ENCODE assay signal across 1 cellular context in genomic region chr3:155605571-155605970, GRCh38.
A peak's percentile ranks its signal among the peaks of the same experiment; 100 is the strongest.
TF ChIP-seq lines count a peak whose summit lies in the region.

No MANE protein-coding gene starts in this region.

TF ChIP-seq in HepG2, 621 proteins besides CTCF, POLR2A, EP300 and RAD21 (continues in another document):
- TF ChIP-seq ZNF782 (CRISPR knock-in tag; IDR thresholded peaks at IDR 0.05; ENCODE audit: borderline replicate concordance): no peak
- peak; percentile 32; the same call in 1 of the 2 replicates for TF ChIP-seq TFDP2 (CRISPR knock-in tag; IDR thresholded peaks at IDR 0.05)
- no peak for TF ChIP-seq ZNF101 (CRISPR knock-in tag; IDR thresholded peaks at IDR 0.05; ENCODE audit: borderline replicate concordance, low read depth)
- no peak for TF ChIP-seq PAWR (CRISPR knock-in tag; IDR thresholded peaks at IDR 0.05; ENCODE audit: borderline replicate concordance)
- TF ChIP-seq ZNF282 (IDR thresholded peaks at IDR 0.05; ENCODE audit: partially characterized antibody): no peak
- TF ChIP-seq KDM3A (CRISPR knock-in tag; IDR thresholded peaks at IDR 0.05; ENCODE audit: low read depth): peak; percentile 50; the same call in 1 of the 2 replicates
- TF ChIP-seq, protein P1, sequence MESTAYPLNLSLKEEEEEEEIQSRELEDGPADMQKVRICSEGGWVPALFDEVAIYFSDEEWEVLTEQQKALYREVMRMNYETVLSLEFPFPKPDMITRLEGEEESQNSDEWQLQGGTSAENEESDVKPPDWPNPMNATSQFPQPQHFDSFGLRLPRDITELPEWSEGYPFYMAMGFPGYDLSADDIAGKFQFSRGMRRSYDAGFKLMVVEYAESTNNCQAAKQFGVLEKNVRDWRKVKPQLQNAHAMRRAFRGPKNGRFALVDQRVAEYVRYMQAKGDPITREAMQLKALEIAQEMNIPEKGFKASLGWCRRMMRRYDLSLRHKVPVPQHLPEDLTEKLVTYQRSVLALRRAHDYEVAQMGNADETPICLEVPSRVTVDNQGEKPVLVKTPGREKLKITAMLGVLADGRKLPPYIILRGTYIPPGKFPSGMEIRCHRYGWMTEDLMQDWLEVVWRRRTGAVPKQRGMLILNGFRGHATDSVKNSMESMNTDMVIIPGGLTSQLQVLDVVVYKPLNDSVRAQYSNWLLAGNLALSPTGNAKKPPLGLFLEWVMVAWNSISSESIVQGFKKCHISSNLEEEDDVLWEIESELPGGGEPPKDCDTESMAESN (CRISPR knock-in tag; conservative IDR thresholded peaks at IDR 0.05): peak; percentile 50; the same call in 1 of the 2 replicates
- TF ChIP-seq, protein P2, sequence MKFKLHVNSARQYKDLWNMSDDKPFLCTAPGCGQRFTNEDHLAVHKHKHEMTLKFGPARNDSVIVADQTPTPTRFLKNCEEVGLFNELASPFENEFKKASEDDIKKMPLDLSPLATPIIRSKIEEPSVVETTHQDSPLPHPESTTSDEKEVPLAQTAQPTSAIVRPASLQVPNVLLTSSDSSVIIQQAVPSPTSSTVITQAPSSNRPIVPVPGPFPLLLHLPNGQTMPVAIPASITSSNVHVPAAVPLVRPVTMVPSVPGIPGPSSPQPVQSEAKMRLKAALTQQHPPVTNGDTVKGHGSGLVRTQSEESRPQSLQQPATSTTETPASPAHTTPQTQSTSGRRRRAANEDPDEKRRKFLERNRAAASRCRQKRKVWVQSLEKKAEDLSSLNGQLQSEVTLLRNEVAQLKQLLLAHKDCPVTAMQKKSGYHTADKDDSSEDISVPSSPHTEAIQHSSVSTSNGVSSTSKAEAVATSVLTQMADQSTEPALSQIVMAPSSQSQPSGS (CRISPR knock-in tag; IDR thresholded peaks at IDR 0.05): peak; percentile 71
- no peak for TF ChIP-seq SPEN (CRISPR knock-in tag; IDR thresholded peaks at IDR 0.05; ENCODE audit: low read depth)
- no peak for TF ChIP-seq LCORL (IDR thresholded peaks at IDR 0.05)
- TF ChIP-seq LCORL (CRISPR knock-in tag; IDR thresholded peaks at IDR 0.05): peak; percentile 16; the same call in 1 of the 2 replicates
- TF ChIP-seq MTF2 (CRISPR knock-in tag; IDR thresholded peaks at IDR 0.05; ENCODE audit: borderline replicate concordance): no peak
- TF ChIP-seq SAP130 (CRISPR knock-in tag; IDR thresholded peaks at IDR 0.05; ENCODE audit: low read depth): peak; percentile 63
- TF ChIP-seq MLLT10 (CRISPR knock-in tag; IDR thresholded peaks at IDR 0.05): no peak
- no peak for TF ChIP-seq TGIF2 (CRISPR knock-in tag; IDR thresholded peaks at IDR 0.05)
- no peak for TF ChIP-seq HIVEP1 (CRISPR knock-in tag; IDR thresholded peaks at IDR 0.05)
- no peak for TF ChIP-seq TCF12 (IDR thresholded peaks at IDR 0.05)
- peak; percentile 48; the same call in 1 of the 2 replicates for TF ChIP-seq TCF12 (CRISPR knock-in tag; IDR thresholded peaks at IDR 0.05)
- TF ChIP-seq ZNF549 (CRISPR knock-in tag; IDR thresholded peaks at IDR 0.05): no peak
- TF ChIP-seq, protein P3, sequence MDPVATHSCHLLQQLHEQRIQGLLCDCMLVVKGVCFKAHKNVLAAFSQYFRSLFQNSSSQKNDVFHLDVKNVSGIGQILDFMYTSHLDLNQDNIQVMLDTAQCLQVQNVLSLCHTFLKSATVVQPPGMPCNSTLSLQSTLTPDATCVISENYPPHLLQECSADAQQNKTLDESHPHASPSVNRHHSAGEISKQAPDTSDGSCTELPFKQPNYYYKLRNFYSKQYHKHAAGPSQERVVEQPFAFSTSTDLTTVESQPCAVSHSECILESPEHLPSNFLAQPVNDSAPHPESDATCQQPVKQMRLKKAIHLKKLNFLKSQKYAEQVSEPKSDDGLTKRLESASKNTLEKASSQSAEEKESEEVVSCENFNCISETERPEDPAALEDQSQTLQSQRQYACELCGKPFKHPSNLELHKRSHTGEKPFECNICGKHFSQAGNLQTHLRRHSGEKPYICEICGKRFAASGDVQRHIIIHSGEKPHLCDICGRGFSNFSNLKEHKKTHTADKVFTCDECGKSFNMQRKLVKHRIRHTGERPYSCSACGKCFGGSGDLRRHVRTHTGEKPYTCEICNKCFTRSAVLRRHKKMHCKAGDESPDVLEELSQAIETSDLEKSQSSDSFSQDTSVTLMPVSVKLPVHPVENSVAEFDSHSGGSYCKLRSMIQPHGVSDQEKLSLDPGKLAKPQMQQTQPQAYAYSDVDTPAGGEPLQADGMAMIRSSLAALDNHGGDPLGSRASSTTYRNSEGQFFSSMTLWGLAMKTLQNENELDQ (CRISPR knock-in tag; IDR thresholded peaks at IDR 0.05; ENCODE audit: borderline replicate concordance): no peak
- no peak for TF ChIP-seq ZNF256 (CRISPR knock-in tag; conservative IDR thresholded peaks at IDR 0.05)
- no peak for TF ChIP-seq NFYC (CRISPR knock-in tag; IDR thresholded peaks at IDR 0.05)
- no peak for TF ChIP-seq DNMT1 (CRISPR knock-in tag; IDR thresholded peaks at IDR 0.05)
- no peak for TF ChIP-seq ZNF724P (CRISPR knock-in tag; IDR thresholded peaks at IDR 0.05; ENCODE audit: borderline replicate concordance)
- TF ChIP-seq PITX1 (CRISPR knock-in tag; IDR thresholded peaks at IDR 0.05): peak; percentile 74
- TF ChIP-seq ZNF761 (CRISPR knock-in tag; conservative IDR thresholded peaks at IDR 0.05): no peak
- TF ChIP-seq HES4 (CRISPR knock-in tag; IDR thresholded peaks at IDR 0.05; ENCODE audit: borderline replicate concordance): no peak
- no peak for TF ChIP-seq ZNF740 (CRISPR knock-in tag; IDR thresholded peaks at IDR 0.05)
- no peak for TF ChIP-seq NRL (CRISPR knock-in tag; IDR thresholded peaks at IDR 0.05; ENCODE audit: borderline replicate concordance)
- TF ChIP-seq HOXA3 (CRISPR knock-in tag; IDR thresholded peaks at IDR 0.05): peak; percentile 78
- TF ChIP-seq TMF1 (CRISPR knock-in tag; IDR thresholded peaks at IDR 0.05; ENCODE audit: low read depth): no peak
- no peak for TF ChIP-seq ZNF207 (IDR thresholded peaks at IDR 0.05; ENCODE audit: borderline replicate concordance)
- TF ChIP-seq SCMH1 (CRISPR knock-in tag; IDR thresholded peaks at IDR 0.05; ENCODE audit: borderline replicate concordance): no peak
- no peak for TF ChIP-seq NONO (IDR thresholded peaks at IDR 0.05)
- peak; percentile 63; the same call in 1 of the 2 replicates for TF ChIP-seq NONO (CRISPR knock-in tag; conservative IDR thresholded peaks at IDR 0.05)
- no peak for TF ChIP-seq AGO2 (optimal IDR thresholded peaks at IDR 0.05; ENCODE audit: low read depth, low read length)
- peak; percentile 86 for TF ChIP-seq SOX5 (CRISPR knock-in tag; IDR thresholded peaks at IDR 0.05; ENCODE audit: borderline replicate concordance)
- peak; percentile 93; the same call in 1 of the 2 replicates for TF ChIP-seq FOXJ3 (CRISPR knock-in tag; IDR thresholded peaks at IDR 0.05; ENCODE audit: borderline replicate concordance)
- TF ChIP-seq ESRRA (CRISPR knock-in tag; IDR thresholded peaks at IDR 0.05; ENCODE audit: low read depth): 0 out of 2 replicates have a peak, but pooled peaks have one; percentile 23
- no peak for TF ChIP-seq ZMAT5 (CRISPR knock-in tag; IDR thresholded peaks at IDR 0.05; ENCODE audit: borderline replicate concordance, low read depth)
- no peak for TF ChIP-seq NBN (conservative IDR thresholded peaks at IDR 0.05)
- TF ChIP-seq MBD4 (IDR thresholded peaks at IDR 0.05; ENCODE audit: borderline replicate concordance, low read length): 0 out of 2 replicates have a peak, but pooled peaks have one; percentile 46
- no peak for TF ChIP-seq GTF3A (CRISPR knock-in tag; conservative IDR thresholded peaks at IDR 0.05)
- no peak for TF ChIP-seq SOX6 (IDR thresholded peaks at IDR 0.05)
- peak; percentile 92 for TF ChIP-seq SOX6 (CRISPR knock-in tag; IDR thresholded peaks at IDR 0.05)
- TF ChIP-seq ZFP36 (IDR thresholded peaks at IDR 0.05; ENCODE audit: borderline replicate concordance, low read depth, low read length, partially characterized antibody): no peak
- TF ChIP-seq NCOA2 (CRISPR knock-in tag; IDR thresholded peaks at IDR 0.05): peak; percentile 87
- TF ChIP-seq ZNF382 (CRISPR knock-in tag; IDR thresholded peaks at IDR 0.05; ENCODE audit: borderline replicate concordance): no peak
- TF ChIP-seq FOXP1 (IDR thresholded peaks at IDR 0.05): no peak
- TF ChIP-seq FOXP1 (CRISPR knock-in tag; IDR thresholded peaks at IDR 0.05): peak; percentile 76
- TF ChIP-seq SALL1 (CRISPR knock-in tag; IDR thresholded peaks at IDR 0.05): peak; percentile 84
- no peak for TF ChIP-seq ZNF646 (CRISPR knock-in tag; IDR thresholded peaks at IDR 0.05)
- no peak for TF ChIP-seq MTA3 (CRISPR knock-in tag; IDR thresholded peaks at IDR 0.05)
- peak; percentile 94 for TF ChIP-seq ETV5 (CRISPR knock-in tag; IDR thresholded peaks at IDR 0.05; ENCODE audit: borderline replicate concordance)
- TF ChIP-seq MXD1 (CRISPR knock-in tag; IDR thresholded peaks at IDR 0.05): no peak
